ENCODE assay signal across 8 cellular contexts in genomic region chr7:135558337-135558767, GRCh38. TPM values are rescaled to one million over a fixed set of nuclear protein-coding genes. Genes with fewer than 3 reads are reported as not detected.
DNase-seq lines count a peak whose midpoint lies in the region; ATAC-seq and TF ChIP-seq lines count a peak whose summit lies in the region.

No MANE protein-coding gene starts in this region.

- TF ChIP-seq CTCF in GM12873 (IDR thresholded peaks at IDR 0.05; ENCODE audit: insufficient read depth, low read depth, low read length, missing control alignments) (peak; percentile 68), heart right ventricle (IDR thresholded peaks at IDR 0.05) (peak; percentile 21 to 71 (median 57)), psoas muscle (IDR thresholded peaks at IDR 0.05) (peak; percentile 53), uterus (IDR thresholded peaks at IDR 0.05) (peak; percentile 43 to 59 (median 48))

- no peaks in the 10 kb centered on the region for H3K36me3 ChIP-seq in heart right ventricle
- no peaks in the 10 kb centered on the region for H3K36me3 ChIP-seq in psoas muscle (ENCODE audit: insufficient read depth in 1 of 2, low read depth in 1 of 2)
- H3K36me3 ChIP-seq in uterus = no peaks in the 10 kb centered on the region

- no peak overlapping the region for H3K4me3 Mint-ChIP-seq in activated naive CD8-positive, alpha-beta T cell treated with anti-CD3 and anti-CD28 coated beads, Interleukin-2, amount 50 U/mL, for 24 hours

- peak; percentile 79 for DNase-seq in MV-4-11 (lab: John Stamatoyannopoulos, UW)
- peak; percentile 60 for DNase-seq in activated naive CD8-positive, alpha-beta T cell treated with anti-CD3 and anti-CD28 coated beads, Interleukin-2, amount 50 U/mL, for 24 hours
- DNase-seq in heart right ventricle = peak; percentile 23 to 41
- peak; percentile 43 to 63 for DNase-seq in psoas muscle
- DNase-seq in uterus = peak; percentile 33 to 37

- no peak overlapping the region for H3K27ac Mint-ChIP-seq in activated naive CD8-positive, alpha-beta T cell treated with anti-CD3 and anti-CD28 coated beads, Interleukin-2, amount 50 U/mL, for 24 hours

- H3K27me3 Mint-ChIP-seq in activated naive CD8-positive, alpha-beta T cell treated with anti-CD3 and anti-CD28 coated beads, Interleukin-2, amount 50 U/mL, for 24 hours = peaks cover 2% of the 10 kb centered on the region

- H3K27ac ChIP-seq in heart right ventricle (peak overlapping the region; percentile 92 to 98 (median 94)), psoas muscle (peak overlapping the region; percentile 98), uterus (peak overlapping the region; percentile 95 to 96)

- TF ChIP-seq POLR2A in uterus (IDR thresholded peaks at IDR 0.05) = no peak

- H3K4me3 ChIP-seq in heart right ventricle (peak overlapping the region; percentile 68 to 89 (median 82)), psoas muscle (peak overlapping the region; percentile 94), uterus (peak overlapping the region; percentile 74 to 81)

- H3K27me3 ChIP-seq in heart right ventricle = no peaks in the 10 kb centered on the region
- no peaks in the 10 kb centered on the region for H3K27me3 ChIP-seq in psoas muscle (ENCODE audit: insufficient read depth in 3 of 3, low read length in 2 of 3)
- H3K27me3 ChIP-seq in uterus = no peaks in the 10 kb centered on the region

- peak; percentile 51 for ATAC-seq in HG02588 (IDR thresholded peaks at IDR 0.05; ENCODE audit: unreplicated experiment)
- peak; percentile 74 for ATAC-seq in SK-N-SH treated with all-trans-retinoic acid at 6 μM for 48 hours
- ATAC-seq in activated naive CD8-positive, alpha-beta T cell treated with anti-CD3 and anti-CD28 coated beads, Interleukin-2, amount 50 U/mL, for 24 hours = peak; percentile 74
- ATAC-seq in heart right ventricle = peak; percentile 60 to 90 (median 73)
- peak; percentile 65 to 85 (median 72) for ATAC-seq in psoas muscle

- no peaks in the 10 kb centered on the region for H3K9me3 Mint-ChIP-seq in activated naive CD8-positive, alpha-beta T cell treated with anti-CD3 and anti-CD28 coated beads, Interleukin-2, amount 50 U/mL, for 24 hours

- intact Hi-C loops in heart right ventricle (cut with DNase I) = loop anchor here (1.0 to 10.0 kb wide), 7 partner anchors 46 to 278 kb away; partner anchors contain the start of gene CNOT4 (in 8 of the 10)
- intact Hi-C loops in psoas muscle (cut with DNase I) = loop anchor here (2.0 to 10.0 kb wide), 6 partner anchors 46 to 278 kb away; partner anchors contain the start of gene CNOT4 (in 1 of the 2)
- intact Hi-C loops in uterus (cut with DNase I; ENCODE audit: low total_unique reads) = no loop called here

- H3K4me1 ChIP-seq in heart right ventricle = peaks cover 0 to 31% (median 14%) of the 10 kb centered on the region in 9 donors
- peaks cover 8% of the 10 kb centered on the region for H3K4me1 ChIP-seq in psoas muscle
- H3K4me1 ChIP-seq in uterus = peaks cover 6% of the 10 kb centered on the region in 2 donors

- WGBS in heart right ventricle, 2 donors = 0% methylated on average over 16 of the region's 16 CpGs
- WGBS in psoas muscle, 3 donors = 0 to 1% (median 0%) methylated on average over 16 of the region's 16 CpGs

- H3K9me3 ChIP-seq in heart right ventricle (no peaks in the 10 kb centered on the region), psoas muscle (no peaks in the 10 kb centered on the region), uterus (no peaks in the 10 kb centered on the region)

- H3K36me3 Mint-ChIP-seq in activated naive CD8-positive, alpha-beta T cell treated with anti-CD3 and anti-CD28 coated beads, Interleukin-2, amount 50 U/mL, for 24 hours (ENCODE audit: low read depth) = peaks cover 7% of the 10 kb centered on the region

- peaks cover 30% of the 10 kb centered on the region for H3K4me1 Mint-ChIP-seq in activated naive CD8-positive, alpha-beta T cell treated with anti-CD3 and anti-CD28 coated beads, Interleukin-2, amount 50 U/mL, for 24 hours

TF ChIP-seq in SK-N-SH treated with all-trans-retinoic acid at 6 μM for 48 hours, 23 proteins besides CTCF, POLR2A, EP300 and RAD21:
- TF ChIP-seq ISL1 (CRISPR knock-in tag; IDR thresholded peaks at IDR 0.05) = no peak
- TF ChIP-seq ZFP3 (CRISPR knock-in tag; IDR thresholded peaks at IDR 0.05) = no peak
- no peak for TF ChIP-seq TSHZ2 (CRISPR knock-in tag; IDR thresholded peaks at IDR 0.05)
- TF ChIP-seq ZNF8 (CRISPR knock-in tag; IDR thresholded peaks at IDR 0.05) = no peak
- TF ChIP-seq ESRRG (CRISPR knock-in tag; IDR thresholded peaks at IDR 0.05) = 0 out of 2 replicates have a peak, but pooled peaks have one; percentile 14
- TF ChIP-seq, protein P1, sequence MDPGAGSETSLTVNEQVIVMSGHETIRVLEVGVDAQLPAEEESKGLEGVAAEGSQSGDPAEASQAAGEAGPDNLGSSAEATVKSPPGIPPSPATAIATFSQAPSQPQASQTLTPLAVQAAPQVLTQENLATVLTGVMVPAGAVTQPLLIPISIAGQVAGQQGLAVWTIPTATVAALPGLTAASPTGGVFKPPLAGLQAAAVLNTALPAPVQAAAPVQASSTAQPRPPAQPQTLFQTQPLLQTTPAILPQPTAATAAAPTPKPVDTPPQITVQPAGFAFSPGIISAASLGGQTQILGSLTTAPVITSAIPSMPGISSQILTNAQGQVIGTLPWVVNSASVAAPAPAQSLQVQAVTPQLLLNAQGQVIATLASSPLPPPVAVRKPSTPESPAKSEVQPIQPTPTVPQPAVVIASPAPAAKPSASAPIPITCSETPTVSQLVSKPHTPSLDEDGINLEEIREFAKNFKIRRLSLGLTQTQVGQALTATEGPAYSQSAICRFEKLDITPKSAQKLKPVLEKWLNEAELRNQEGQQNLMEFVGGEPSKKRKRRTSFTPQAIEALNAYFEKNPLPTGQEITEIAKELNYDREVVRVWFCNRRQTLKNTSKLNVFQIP (CRISPR knock-in tag; IDR thresholded peaks at IDR 0.05; ENCODE audit: borderline replicate concordance, low read depth) = no peak
- TF ChIP-seq TCF4 (CRISPR knock-in tag; IDR thresholded peaks at IDR 0.05; ENCODE audit: borderline replicate concordance) = no peak
- TF ChIP-seq RARB (CRISPR knock-in tag; IDR thresholded peaks at IDR 0.05) = no peak
- 0 out of 2 replicates have a peak, but pooled peaks have one; percentile 32 for TF ChIP-seq SNAI2 (CRISPR knock-in tag; IDR thresholded peaks at IDR 0.05)
- TF ChIP-seq TOX (CRISPR knock-in tag; IDR thresholded peaks at IDR 0.05; ENCODE audit: borderline replicate concordance) = no peak

RNA-seq across cellular contexts. Expression of gene NUP205, which starts 0.6 kb away (rescaled TPM):
- total RNA-seq in heart right ventricle = 10 to 100 TPM; 11.6 to 20.6 (median 14.1) TPM
- polyA plus RNA-seq in heart right ventricle = 10 to 100 TPM; 13.7 to 23.6 TPM
- total RNA-seq in psoas muscle = 10 to 100 TPM; 15.7 to 20.8 (median 18.8) TPM
- polyA plus RNA-seq in psoas muscle = 10 to 100 TPM; 16.5 to 22.7 (median 22.0) TPM
- 10 to 100 TPM; 21.0 to 65.9 (median 47.6) TPM for total RNA-seq in uterus

RNA-seq across cellular contexts. Expression of gene CNOT4, which starts 48.5 kb away (rescaled TPM):
- 10 to 100 TPM; 24.4 to 31.7 (median 27.8) TPM for total RNA-seq in heart right ventricle
- polyA plus RNA-seq in heart right ventricle = 10 to 100 TPM in 1 of 2 donors, 1 to 10 TPM in 1; 5.2 to 15.8 TPM
- 10 to 100 TPM; 27.6 to 43.7 (median 33.5) TPM for total RNA-seq in psoas muscle
- polyA plus RNA-seq in psoas muscle = 10 to 100 TPM in 2 of 3 donors, 1 to 10 TPM in 1; 8.3 to 21.6 (median 10.3) TPM
- total RNA-seq in uterus = 10 to 100 TPM; 13.2 to 35.6 (median 20.6) TPM

Comparison
In these comparisons a context has a peak if more than half of its experiments do, and no peak if none do; other contexts are left out.
1. Peak in every context shown above with its lines: DNase-seq, ATAC-seq, H3K4me3 ChIP-seq and H3K27ac ChIP-seq.